ENCODE assay signal across 13 cellular contexts in genomic region chr4:90184560-90184959, GRCh38. TPM values are rescaled to one million over a fixed set of nuclear protein-coding genes. Genes with fewer than 3 reads are reported as not detected.
"Had no signal": no experiment of that assay in that cellular context is flagged by ENCODE, and none has a peak within 500 bp of the region (broad histone marks: within the 10 kb centered on the region; RNA-seq: fewer than 3 reads in every experiment).

No MANE protein-coding gene starts in this region.

- ATAC-seq: activated T-helper 17 cell treated with anti-CD3 and anti-CD28 coated beads, Interleukin-2, amount 50 U/mL, for 72 hours; natural killer cell treated with Interleukin-12 subunit alpha and Interleukin-12 subunit beta and Interleukin-15 and Interleukin-18, amount 100 ng/mL, for 72 hours had no signal

- H3K9me3 Mint-ChIP-seq: activated CD4-positive, alpha-beta T cell treated with anti-CD3 and anti-CD28 coated beads, Interleukin-2, amount 10 ng/mL, durations not matched to agents 7 days and 5 days; activated naive CD4-positive, alpha-beta T cell treated with anti-CD3 and anti-CD28 coated beads for 36 hours; activated T-helper 17 cell treated with anti-CD3 and anti-CD28 coated beads, Interleukin-2, amount 50 U/mL, for 72 hours; T-helper 1 cell treated with Interleukin-12 subunit alpha and Interleukin-12 subunit beta and Interleukin-4 antibody, amounts not matched to agents 30 μg/mL and 1 μg/mL, for 36 hours had no signal

- DNase-seq: activated CD4-positive, alpha-beta T cell treated with anti-CD3 and anti-CD28 coated beads, Interleukin-2, amount 10 ng/mL, durations not matched to agents 7 days and 5 days; activated CD4-positive, CD25-positive, alpha-beta regulatory T cell; activated naive CD4-positive, alpha-beta T cell treated with anti-CD3 and anti-CD28 coated beads for 36 hours; activated T-cell treated with anti-CD3 and anti-CD28 coated beads for 4 hours; colonic mucosa; left cardiac atrium; nucleus accumbens; thyroid gland had no signal

- H3K9me3 ChIP-seq: colonic mucosa, right atrium auricular region, thyroid gland had no signal

- H3K27me3 ChIP-seq: colonic mucosa, right atrium auricular region, thyroid gland had no signal

- H3K4me3 ChIP-seq: colonic mucosa, right atrium auricular region, smooth muscle cell, thyroid gland had no signal

- H3K4me1 ChIP-seq: colonic mucosa, thyroid gland had no signal

- H3K27me3 Mint-ChIP-seq: activated T-helper 17 cell treated with anti-CD3 and anti-CD28 coated beads, Interleukin-2, amount 50 U/mL, for 72 hours; natural killer cell treated with Interleukin-12 subunit alpha and Interleukin-12 subunit beta and Interleukin-15 and Interleukin-18, amount 100 ng/mL, for 72 hours had no signal

- H3K4me1 Mint-ChIP-seq: activated CD4-positive, alpha-beta T cell treated with anti-CD3 and anti-CD28 coated beads, Interleukin-2, amount 10 ng/mL, durations not matched to agents 7 days and 5 days; activated T-helper 17 cell treated with anti-CD3 and anti-CD28 coated beads, Interleukin-2, amount 50 U/mL, for 72 hours had no signal

- H3K27ac ChIP-seq: colonic mucosa, thyroid gland had no signal

- H3K27ac Mint-ChIP-seq: activated CD4-positive, alpha-beta T cell treated with anti-CD3 and anti-CD28 coated beads, Interleukin-2, amount 10 ng/mL, durations not matched to agents 7 days and 5 days; activated naive CD4-positive, alpha-beta T cell treated with anti-CD3 and anti-CD28 coated beads for 36 hours; activated T-helper 17 cell treated with anti-CD3 and anti-CD28 coated beads, Interleukin-2, amount 50 U/mL, for 72 hours; natural killer cell treated with Interleukin-12 subunit alpha and Interleukin-12 subunit beta and Interleukin-15 and Interleukin-18, amount 100 ng/mL, for 72 hours; T-helper 1 cell treated with Interleukin-12 subunit alpha and Interleukin-12 subunit beta and Interleukin-4 antibody, amounts not matched to agents 30 μg/mL and 1 μg/mL, for 36 hours had no signal

- H3K36me3 Mint-ChIP-seq: natural killer cell treated with Interleukin-12 subunit alpha and Interleukin-12 subunit beta and Interleukin-15 and Interleukin-18, amount 100 ng/mL, for 72 hours had no signal

- H3K4me3 Mint-ChIP-seq: activated CD4-positive, alpha-beta T cell treated with anti-CD3 and anti-CD28 coated beads, Interleukin-2, amount 10 ng/mL, durations not matched to agents 7 days and 5 days; activated naive CD4-positive, alpha-beta T cell treated with anti-CD3 and anti-CD28 coated beads for 36 hours; activated T-helper 17 cell treated with anti-CD3 and anti-CD28 coated beads, Interleukin-2, amount 50 U/mL, for 72 hours; natural killer cell treated with Interleukin-12 subunit alpha and Interleukin-12 subunit beta and Interleukin-15 and Interleukin-18, amount 100 ng/mL, for 72 hours; T-helper 1 cell treated with Interleukin-12 subunit alpha and Interleukin-12 subunit beta and Interleukin-4 antibody, amounts not matched to agents 30 μg/mL and 1 μg/mL, for 36 hours had no signal

- H3K36me3 ChIP-seq: colonic mucosa, right atrium auricular region, thyroid gland had no signal

RNA-seq across cellular contexts. Expression of gene CCSER1, which starts 57.4 kb away (rescaled TPM):
- total RNA-seq: activated naive CD4-positive, alpha-beta T cell treated with anti-CD3 and anti-CD28 coated beads for 36 hours had no signal
